1 cellular context compared by ENCODE assay signal in the genomic region with DNA sequence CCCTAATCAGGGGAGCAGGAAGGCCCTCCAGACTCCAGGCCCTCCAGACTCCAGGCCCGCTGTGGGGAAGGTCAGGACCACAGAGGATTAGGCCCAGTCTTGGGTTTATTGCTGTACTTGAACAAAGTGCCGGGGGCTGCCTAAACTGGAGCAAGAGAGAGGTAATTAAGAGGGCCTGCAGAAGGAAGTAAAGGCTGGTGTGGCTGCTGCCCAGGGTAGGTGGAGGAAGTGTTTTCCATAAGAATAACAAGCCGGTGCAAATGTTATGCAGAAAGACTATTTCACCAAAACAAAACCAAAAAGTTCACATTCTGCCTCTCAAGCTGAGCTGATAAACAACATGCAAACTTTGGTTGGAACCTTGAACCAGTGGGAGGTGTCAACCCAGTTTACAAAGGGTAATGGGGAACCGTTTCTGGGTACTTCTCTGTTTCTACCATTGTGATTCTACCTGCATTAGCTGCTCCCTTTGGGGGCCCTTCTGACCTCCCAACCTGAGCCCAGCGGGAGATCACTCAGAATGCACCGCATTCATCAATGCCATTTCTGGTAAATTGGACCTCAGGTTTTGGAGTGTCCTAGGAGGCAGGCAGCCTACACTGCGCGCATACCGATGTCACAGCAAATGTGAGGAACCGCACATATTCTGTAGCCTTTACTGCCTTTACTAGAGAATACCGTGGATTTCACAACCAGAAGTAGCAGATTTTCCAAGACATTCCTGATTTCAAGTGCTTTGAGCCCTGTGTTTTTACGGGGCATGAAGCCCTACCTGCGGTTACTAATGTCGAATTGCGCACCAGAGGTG.
TF ChIP-seq lines count a peak whose summit lies in the region.

No MANE protein-coding gene starts in this region.

TF ChIP-seq in HepG2, 621 proteins besides CTCF, POLR2A, EP300 and RAD21 (continued from another document and continues in another):
- TF ChIP-seq, protein P1, sequence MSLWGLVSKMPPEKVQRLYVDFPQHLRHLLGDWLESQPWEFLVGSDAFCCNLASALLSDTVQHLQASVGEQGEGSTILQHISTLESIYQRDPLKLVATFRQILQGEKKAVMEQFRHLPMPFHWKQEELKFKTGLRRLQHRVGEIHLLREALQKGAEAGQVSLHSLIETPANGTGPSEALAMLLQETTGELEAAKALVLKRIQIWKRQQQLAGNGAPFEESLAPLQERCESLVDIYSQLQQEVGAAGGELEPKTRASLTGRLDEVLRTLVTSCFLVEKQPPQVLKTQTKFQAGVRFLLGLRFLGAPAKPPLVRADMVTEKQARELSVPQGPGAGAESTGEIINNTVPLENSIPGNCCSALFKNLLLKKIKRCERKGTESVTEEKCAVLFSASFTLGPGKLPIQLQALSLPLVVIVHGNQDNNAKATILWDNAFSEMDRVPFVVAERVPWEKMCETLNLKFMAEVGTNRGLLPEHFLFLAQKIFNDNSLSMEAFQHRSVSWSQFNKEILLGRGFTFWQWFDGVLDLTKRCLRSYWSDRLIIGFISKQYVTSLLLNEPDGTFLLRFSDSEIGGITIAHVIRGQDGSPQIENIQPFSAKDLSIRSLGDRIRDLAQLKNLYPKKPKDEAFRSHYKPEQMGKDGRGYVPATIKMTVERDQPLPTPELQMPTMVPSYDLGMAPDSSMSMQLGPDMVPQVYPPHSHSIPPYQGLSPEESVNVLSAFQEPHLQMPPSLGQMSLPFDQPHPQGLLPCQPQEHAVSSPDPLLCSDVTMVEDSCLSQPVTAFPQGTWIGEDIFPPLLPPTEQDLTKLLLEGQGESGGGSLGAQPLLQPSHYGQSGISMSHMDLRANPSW (CRISPR knock-in tag; IDR thresholded peaks at IDR 0.05; ENCODE audit: borderline replicate concordance), result no peak
- no peak for TF ChIP-seq ZNF354B (CRISPR knock-in tag; IDR thresholded peaks at IDR 0.05)
- TF ChIP-seq SP4 (CRISPR knock-in tag; IDR thresholded peaks at IDR 0.05), result no peak
- no peak for TF ChIP-seq SYNCRIP (IDR thresholded peaks at IDR 0.05; ENCODE audit: insufficient read depth, low read depth, low read length)
- no peak for TF ChIP-seq ZZZ3 (CRISPR knock-in tag; IDR thresholded peaks at IDR 0.05; ENCODE audit: borderline replicate concordance)
- TF ChIP-seq, protein P2, sequence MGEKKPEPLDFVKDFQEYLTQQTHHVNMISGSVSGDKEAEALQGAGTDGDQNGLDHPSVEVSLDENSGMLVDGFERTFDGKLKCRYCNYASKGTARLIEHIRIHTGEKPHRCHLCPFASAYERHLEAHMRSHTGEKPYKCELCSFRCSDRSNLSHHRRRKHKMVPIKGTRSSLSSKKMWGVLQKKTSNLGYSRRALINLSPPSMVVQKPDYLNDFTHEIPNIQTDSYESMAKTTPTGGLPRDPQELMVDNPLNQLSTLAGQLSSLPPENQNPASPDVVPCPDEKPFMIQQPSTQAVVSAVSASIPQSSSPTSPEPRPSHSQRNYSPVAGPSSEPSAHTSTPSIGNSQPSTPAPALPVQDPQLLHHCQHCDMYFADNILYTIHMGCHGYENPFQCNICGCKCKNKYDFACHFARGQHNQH (CRISPR knock-in tag; IDR thresholded peaks at IDR 0.05), result no peak
- TF ChIP-seq DNMT3B (CRISPR knock-in tag; conservative IDR thresholded peaks at IDR 0.05), result no peak
- TF ChIP-seq RFX1 (IDR thresholded peaks at IDR 0.05), result no peak
- no peak for TF ChIP-seq HNRNPLL (IDR thresholded peaks at IDR 0.05; ENCODE audit: low read depth, low read length, poor library complexity, severe bottlenecking)
- TF ChIP-seq, protein P3, sequence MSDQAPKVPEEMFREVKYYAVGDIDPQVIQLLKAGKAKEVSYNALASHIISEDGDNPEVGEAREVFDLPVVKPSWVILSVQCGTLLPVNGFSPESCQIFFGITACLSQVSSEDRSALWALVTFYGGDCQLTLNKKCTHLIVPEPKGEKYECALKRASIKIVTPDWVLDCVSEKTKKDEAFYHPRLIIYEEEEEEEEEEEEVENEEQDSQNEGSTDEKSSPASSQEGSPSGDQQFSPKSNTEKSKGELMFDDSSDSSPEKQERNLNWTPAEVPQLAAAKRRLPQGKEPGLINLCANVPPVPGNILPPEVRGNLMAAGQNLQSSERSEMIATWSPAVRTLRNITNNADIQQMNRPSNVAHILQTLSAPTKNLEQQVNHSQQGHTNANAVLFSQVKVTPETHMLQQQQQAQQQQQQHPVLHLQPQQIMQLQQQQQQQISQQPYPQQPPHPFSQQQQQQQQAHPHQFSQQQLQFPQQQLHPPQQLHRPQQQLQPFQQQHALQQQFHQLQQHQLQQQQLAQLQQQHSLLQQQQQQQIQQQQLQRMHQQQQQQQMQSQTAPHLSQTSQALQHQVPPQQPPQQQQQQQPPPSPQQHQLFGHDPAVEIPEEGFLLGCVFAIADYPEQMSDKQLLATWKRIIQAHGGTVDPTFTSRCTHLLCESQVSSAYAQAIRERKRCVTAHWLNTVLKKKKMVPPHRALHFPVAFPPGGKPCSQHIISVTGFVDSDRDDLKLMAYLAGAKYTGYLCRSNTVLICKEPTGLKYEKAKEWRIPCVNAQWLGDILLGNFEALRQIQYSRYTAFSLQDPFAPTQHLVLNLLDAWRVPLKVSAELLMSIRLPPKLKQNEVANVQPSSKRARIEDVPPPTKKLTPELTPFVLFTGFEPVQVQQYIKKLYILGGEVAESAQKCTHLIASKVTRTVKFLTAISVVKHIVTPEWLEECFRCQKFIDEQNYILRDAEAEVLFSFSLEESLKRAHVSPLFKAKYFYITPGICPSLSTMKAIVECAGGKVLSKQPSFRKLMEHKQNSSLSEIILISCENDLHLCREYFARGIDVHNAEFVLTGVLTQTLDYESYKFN (CRISPR knock-in tag; conservative IDR thresholded peaks at IDR 0.05), result no peak
- no peak for TF ChIP-seq ZBTB7A (CRISPR knock-in tag; IDR thresholded peaks at IDR 0.05)
- no peak for TF ChIP-seq HHEX (CRISPR knock-in tag; IDR thresholded peaks at IDR 0.05)
- no peak for TF ChIP-seq ZNF546 (CRISPR knock-in tag; conservative IDR thresholded peaks at IDR 0.05)
- TF ChIP-seq, protein P4, sequence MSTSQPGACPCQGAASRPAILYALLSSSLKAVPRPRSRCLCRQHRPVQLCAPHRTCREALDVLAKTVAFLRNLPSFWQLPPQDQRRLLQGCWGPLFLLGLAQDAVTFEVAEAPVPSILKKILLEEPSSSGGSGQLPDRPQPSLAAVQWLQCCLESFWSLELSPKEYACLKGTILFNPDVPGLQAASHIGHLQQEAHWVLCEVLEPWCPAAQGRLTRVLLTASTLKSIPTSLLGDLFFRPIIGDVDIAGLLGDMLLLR (CRISPR knock-in tag; IDR thresholded peaks at IDR 0.05), result no peak
- no peak for TF ChIP-seq ZNF547 (CRISPR knock-in tag; IDR thresholded peaks at IDR 0.05)
- TF ChIP-seq, protein P5, sequence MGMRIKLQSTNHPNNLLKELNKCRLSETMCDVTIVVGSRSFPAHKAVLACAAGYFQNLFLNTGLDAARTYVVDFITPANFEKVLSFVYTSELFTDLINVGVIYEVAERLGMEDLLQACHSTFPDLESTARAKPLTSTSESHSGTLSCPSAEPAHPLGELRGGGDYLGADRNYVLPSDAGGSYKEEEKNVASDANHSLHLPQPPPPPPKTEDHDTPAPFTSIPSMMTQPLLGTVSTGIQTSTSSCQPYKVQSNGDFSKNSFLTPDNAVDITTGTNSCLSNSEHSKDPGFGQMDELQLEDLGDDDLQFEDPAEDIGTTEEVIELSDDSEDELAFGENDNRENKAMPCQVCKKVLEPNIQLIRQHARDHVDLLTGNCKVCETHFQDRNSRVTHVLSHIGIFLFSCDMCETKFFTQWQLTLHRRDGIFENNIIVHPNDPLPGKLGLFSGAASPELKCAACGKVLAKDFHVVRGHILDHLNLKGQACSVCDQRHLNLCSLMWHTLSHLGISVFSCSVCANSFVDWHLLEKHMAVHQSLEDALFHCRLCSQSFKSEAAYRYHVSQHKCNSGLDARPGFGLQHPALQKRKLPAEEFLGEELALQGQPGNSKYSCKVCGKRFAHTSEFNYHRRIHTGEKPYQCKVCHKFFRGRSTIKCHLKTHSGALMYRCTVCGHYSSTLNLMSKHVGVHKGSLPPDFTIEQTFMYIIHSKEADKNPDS (CRISPR knock-in tag; IDR thresholded peaks at IDR 0.05), result no peak
- TF ChIP-seq ZNF773 (CRISPR knock-in tag; IDR thresholded peaks at IDR 0.05; ENCODE audit: borderline replicate concordance), result no peak
- TF ChIP-seq ZNF674 (CRISPR knock-in tag; IDR thresholded peaks at IDR 0.05; ENCODE audit: low read depth), result no peak
- TF ChIP-seq, protein P6, sequence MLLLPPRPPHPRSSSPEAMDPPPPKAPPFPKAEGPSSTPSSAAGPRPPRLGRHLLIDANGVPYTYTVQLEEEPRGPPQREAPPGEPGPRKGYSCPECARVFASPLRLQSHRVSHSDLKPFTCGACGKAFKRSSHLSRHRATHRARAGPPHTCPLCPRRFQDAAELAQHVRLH (CRISPR knock-in tag; IDR thresholded peaks at IDR 0.05; ENCODE audit: borderline replicate concordance, low read depth), result no peak
- TF ChIP-seq, protein P7, sequence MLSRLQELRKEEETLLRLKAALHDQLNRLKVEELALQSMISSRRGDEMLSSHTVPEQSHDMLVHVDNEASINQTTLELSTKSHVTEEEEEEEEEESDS (CRISPR knock-in tag; IDR thresholded peaks at IDR 0.05; ENCODE audit: borderline replicate concordance), result no peak
- TF ChIP-seq, protein P8, sequence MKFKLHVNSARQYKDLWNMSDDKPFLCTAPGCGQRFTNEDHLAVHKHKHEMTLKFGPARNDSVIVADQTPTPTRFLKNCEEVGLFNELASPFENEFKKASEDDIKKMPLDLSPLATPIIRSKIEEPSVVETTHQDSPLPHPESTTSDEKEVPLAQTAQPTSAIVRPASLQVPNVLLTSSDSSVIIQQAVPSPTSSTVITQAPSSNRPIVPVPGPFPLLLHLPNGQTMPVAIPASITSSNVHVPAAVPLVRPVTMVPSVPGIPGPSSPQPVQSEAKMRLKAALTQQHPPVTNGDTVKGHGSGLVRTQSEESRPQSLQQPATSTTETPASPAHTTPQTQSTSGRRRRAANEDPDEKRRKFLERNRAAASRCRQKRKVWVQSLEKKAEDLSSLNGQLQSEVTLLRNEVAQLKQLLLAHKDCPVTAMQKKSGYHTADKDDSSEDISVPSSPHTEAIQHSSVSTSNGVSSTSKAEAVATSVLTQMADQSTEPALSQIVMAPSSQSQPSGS (CRISPR knock-in tag; IDR thresholded peaks at IDR 0.05), result no peak
- no peak for TF ChIP-seq ZMYM4 (CRISPR knock-in tag; IDR thresholded peaks at IDR 0.05)
- no peak for TF ChIP-seq SPEN (CRISPR knock-in tag; IDR thresholded peaks at IDR 0.05; ENCODE audit: low read depth)
- TF ChIP-seq CCDC6 (CRISPR knock-in tag; IDR thresholded peaks at IDR 0.05), result 0 out of 2 replicates have a peak, but pooled peaks have one; percentile 12
- TF ChIP-seq, protein P9, sequence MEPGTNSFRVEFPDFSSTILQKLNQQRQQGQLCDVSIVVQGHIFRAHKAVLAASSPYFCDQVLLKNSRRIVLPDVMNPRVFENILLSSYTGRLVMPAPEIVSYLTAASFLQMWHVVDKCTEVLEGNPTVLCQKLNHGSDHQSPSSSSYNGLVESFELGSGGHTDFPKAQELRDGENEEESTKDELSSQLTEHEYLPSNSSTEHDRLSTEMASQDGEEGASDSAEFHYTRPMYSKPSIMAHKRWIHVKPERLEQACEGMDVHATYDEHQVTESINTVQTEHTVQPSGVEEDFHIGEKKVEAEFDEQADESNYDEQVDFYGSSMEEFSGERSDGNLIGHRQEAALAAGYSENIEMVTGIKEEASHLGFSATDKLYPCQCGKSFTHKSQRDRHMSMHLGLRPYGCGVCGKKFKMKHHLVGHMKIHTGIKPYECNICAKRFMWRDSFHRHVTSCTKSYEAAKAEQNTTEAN (CRISPR knock-in tag; conservative IDR thresholded peaks at IDR 0.05), result 0 out of 2 replicates have a peak, but pooled peaks have one; percentile 9
- peak; percentile 47 for TF ChIP-seq SAP130 (CRISPR knock-in tag; IDR thresholded peaks at IDR 0.05; ENCODE audit: low read depth)
- TF ChIP-seq, protein P10, sequence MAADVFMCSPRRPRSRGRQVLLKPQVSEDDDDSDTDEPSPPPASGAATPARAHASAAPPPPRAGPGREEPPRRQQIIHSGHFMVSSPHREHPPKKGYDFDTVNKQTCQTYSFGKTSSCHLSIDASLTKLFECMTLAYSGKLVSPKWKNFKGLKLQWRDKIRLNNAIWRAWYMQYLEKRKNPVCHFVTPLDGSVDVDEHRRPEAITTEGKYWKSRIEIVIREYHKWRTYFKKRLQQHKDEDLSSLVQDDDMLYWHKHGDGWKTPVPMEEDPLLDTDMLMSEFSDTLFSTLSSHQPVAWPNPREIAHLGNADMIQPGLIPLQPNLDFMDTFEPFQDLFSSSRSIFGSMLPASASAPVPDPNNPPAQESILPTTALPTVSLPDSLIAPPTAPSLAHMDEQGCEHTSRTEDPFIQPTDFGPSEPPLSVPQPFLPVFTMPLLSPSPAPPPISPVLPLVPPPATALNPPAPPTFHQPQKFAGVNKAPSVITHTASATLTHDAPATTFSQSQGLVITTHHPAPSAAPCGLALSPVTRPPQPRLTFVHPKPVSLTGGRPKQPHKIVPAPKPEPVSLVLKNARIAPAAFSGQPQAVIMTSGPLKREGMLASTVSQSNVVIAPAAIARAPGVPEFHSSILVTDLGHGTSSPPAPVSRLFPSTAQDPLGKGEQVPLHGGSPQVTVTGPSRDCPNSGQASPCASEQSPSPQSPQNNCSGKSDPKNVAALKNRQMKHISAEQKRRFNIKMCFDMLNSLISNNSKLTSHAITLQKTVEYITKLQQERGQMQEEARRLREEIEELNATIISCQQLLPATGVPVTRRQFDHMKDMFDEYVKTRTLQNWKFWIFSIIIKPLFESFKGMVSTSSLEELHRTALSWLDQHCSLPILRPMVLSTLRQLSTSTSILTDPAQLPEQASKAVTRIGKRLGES (CRISPR knock-in tag; IDR thresholded peaks at IDR 0.05; ENCODE audit: borderline replicate concordance), result no peak
- no peak for TF ChIP-seq ZNF292 (CRISPR knock-in tag; IDR thresholded peaks at IDR 0.05; ENCODE audit: borderline replicate concordance, low read depth)
- TF ChIP-seq NONO (IDR thresholded peaks at IDR 0.05), result no peak
- TF ChIP-seq NONO (CRISPR knock-in tag; conservative IDR thresholded peaks at IDR 0.05), result no peak
- TF ChIP-seq KDM5A (IDR thresholded peaks at IDR 0.05; ENCODE audit: borderline replicate concordance, low read length), result no peak
- TF ChIP-seq TBL1XR1 (IDR thresholded peaks at IDR 0.05; ENCODE audit: borderline replicate concordance, low read length, partially characterized antibody), result no peak
- TF ChIP-seq CBX2 (IDR thresholded peaks at IDR 0.05; ENCODE audit: low read depth, low read length), result no peak
- no peak for TF ChIP-seq CBX2 (CRISPR knock-in tag; IDR thresholded peaks at IDR 0.05; ENCODE audit: low read depth)
